ENCODE assay signal across 8 cellular contexts in the genomic region with DNA sequence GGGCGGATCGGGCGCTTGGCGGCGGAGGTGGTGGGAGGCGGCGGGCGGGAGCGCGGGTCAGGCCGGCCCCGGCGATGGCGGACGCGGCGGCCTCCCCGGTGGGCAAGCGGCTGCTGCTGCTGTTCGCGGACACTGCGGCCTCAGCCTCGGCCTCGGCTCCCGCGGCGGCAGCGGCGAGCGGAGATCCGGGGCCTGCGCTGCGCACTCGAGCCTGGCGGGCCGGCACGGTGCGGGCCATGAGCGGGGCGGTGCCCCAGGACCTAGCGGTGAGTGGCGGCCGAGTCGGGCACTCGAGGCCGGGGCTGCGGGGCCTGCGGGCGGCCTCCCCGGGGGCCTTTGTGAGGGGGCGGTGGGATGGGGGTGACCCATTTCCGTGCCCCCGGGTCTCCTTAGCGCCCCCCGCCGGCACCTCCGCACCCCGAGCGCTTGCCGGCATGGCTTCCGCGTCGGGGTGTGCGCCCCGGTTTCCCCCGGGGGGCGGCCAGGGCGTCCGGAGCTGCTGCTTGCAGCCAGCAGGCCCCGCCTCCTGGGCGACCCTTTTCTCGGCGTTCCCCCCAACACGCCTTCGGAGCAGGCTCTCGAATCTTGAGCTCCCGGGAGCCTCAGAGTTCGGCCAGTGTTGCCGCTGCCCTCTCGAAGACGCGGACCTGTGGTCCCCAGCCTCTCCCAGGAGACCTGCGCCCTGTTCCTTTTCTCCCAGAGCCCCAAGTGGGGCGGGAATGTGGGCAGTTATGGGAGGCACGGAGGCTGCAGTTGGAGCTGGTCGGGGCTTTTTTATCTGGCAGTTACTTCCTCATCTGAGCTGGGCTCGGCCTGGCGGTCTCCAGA. TPM values are rescaled to one million over a fixed set of nuclear protein-coding genes. Genes with fewer than 3 reads are reported as not detected.
DNase-seq lines count a peak whose midpoint lies in the region; ATAC-seq and TF ChIP-seq lines count a peak whose summit lies in the region.

No MANE protein-coding gene starts in this region.

- peak; percentile 58 for DNase-seq in AG08396 (ENCODE audit: low spot score)
- DNase-seq in OCI-M1 (lab: John Stamatoyannopoulos, UW) = peak; percentile 88
- DNase-seq in activated T-cell treated with anti-CD3 and anti-CD28 coated beads, Interleukin-2, amount 50 U/mL, for 72 hours = peak; percentile 81 to 86
- peak; percentile 50 for DNase-seq in fibroblast of peridontal ligament (ENCODE audit: extremely low read depth)
- peak; percentile 67 for DNase-seq in nephron progenitor cell
- peak; percentile 80 to 81 for DNase-seq in stimulated activated naive CD8-positive, alpha-beta T cell treated with anti-CD3 and anti-CD28 coated beads, Interleukin-15, amount 100 ng/mL, for 72 hours

- peaks cover 9 to 11% of the 10 kb centered on the region in 2 donors for H3K36me3 Mint-ChIP-seq in activated T-cell treated with anti-CD3 and anti-CD28 coated beads, Interleukin-2, amount 50 U/mL, for 72 hours (ENCODE audit: insufficient read depth in 2 of 2)
- peaks cover 47% of the 10 kb centered on the region for H3K36me3 Mint-ChIP-seq in nephron progenitor cell (ENCODE audit: low read depth)

- peaks cover 0 to 5% of the 10 kb centered on the region in 2 donors for H3K9me3 Mint-ChIP-seq in activated T-cell treated with anti-CD3 and anti-CD28 coated beads, Interleukin-2, amount 50 U/mL, for 72 hours
- peaks cover 12% of the 10 kb centered on the region for H3K9me3 Mint-ChIP-seq in nephron progenitor cell
- H3K9me3 Mint-ChIP-seq in stimulated activated naive CD8-positive, alpha-beta T cell treated with anti-CD3 and anti-CD28 coated beads, Interleukin-15, amount 100 ng/mL, for 72 hours = peaks cover 8 to 16% of the 10 kb centered on the region in 2 donors

- H3K4me3 Mint-ChIP-seq in activated T-cell treated with anti-CD3 and anti-CD28 coated beads, Interleukin-2, amount 50 U/mL, for 72 hours = peak overlapping the region; percentile 94 to 98
- peak overlapping the region; percentile 97 for H3K4me3 Mint-ChIP-seq in nephron progenitor cell
- peak overlapping the region; percentile 90 to 92 for H3K4me3 Mint-ChIP-seq in stimulated activated naive CD8-positive, alpha-beta T cell treated with anti-CD3 and anti-CD28 coated beads, Interleukin-15, amount 100 ng/mL, for 72 hours

- peak overlapping the region; percentile 91 for H3K27ac Mint-ChIP-seq in activated T-cell treated with anti-CD3 and anti-CD28 coated beads, Interleukin-2, amount 50 U/mL, for 72 hours
- H3K27ac Mint-ChIP-seq in nephron progenitor cell = peak overlapping the region; percentile 97
- peak overlapping the region; percentile 95 to 98 for H3K27ac Mint-ChIP-seq in stimulated activated naive CD8-positive, alpha-beta T cell treated with anti-CD3 and anti-CD28 coated beads, Interleukin-15, amount 100 ng/mL, for 72 hours

- TF ChIP-seq CTCF in nephron progenitor cell (IDR thresholded peaks at IDR 0.05) = no peak

- peak; percentile 39 for ATAC-seq in GM18868 (IDR thresholded peaks at IDR 0.05; ENCODE audit: unreplicated experiment)
- ATAC-seq in HG03103 (IDR thresholded peaks at IDR 0.05; ENCODE audit: low read depth, unreplicated experiment) = peak; percentile 32
- peak; percentile 61 to 63 for ATAC-seq in activated T-cell treated with anti-CD3 and anti-CD28 coated beads, Interleukin-2, amount 50 U/mL, for 72 hours (replicated peaks in 1 of 2)
- peak; percentile 77 for ATAC-seq in stimulated activated naive CD8-positive, alpha-beta T cell treated with anti-CD3 and anti-CD28 coated beads, Interleukin-15, amount 100 ng/mL, for 72 hours

- H3K4me1 Mint-ChIP-seq in activated T-cell treated with anti-CD3 and anti-CD28 coated beads, Interleukin-2, amount 50 U/mL, for 72 hours (ENCODE audit: low read depth) = peaks cover 44% of the 10 kb centered on the region
- H3K4me1 Mint-ChIP-seq in nephron progenitor cell = peaks cover 29% of the 10 kb centered on the region
- peaks cover 45% of the 10 kb centered on the region for H3K4me1 Mint-ChIP-seq in stimulated activated naive CD8-positive, alpha-beta T cell treated with anti-CD3 and anti-CD28 coated beads, Interleukin-15, amount 100 ng/mL, for 72 hours

- no peaks in the 10 kb centered on the region for H3K27me3 Mint-ChIP-seq in activated T-cell treated with anti-CD3 and anti-CD28 coated beads, Interleukin-2, amount 50 U/mL, for 72 hours (ENCODE audit: low read depth)
- no peaks in the 10 kb centered on the region for H3K27me3 Mint-ChIP-seq in nephron progenitor cell (ENCODE audit: low read depth, poor library complexity)
- H3K27me3 Mint-ChIP-seq in stimulated activated naive CD8-positive, alpha-beta T cell treated with anti-CD3 and anti-CD28 coated beads, Interleukin-15, amount 100 ng/mL, for 72 hours = no peaks in the 10 kb centered on the region

RNA-seq across cellular contexts. Expression of a gene that starts 0.5 kb away (rescaled TPM):
- total RNA-seq in activated T-cell treated with anti-CD3 and anti-CD28 coated beads, Interleukin-2, amount 50 U/mL, for 72 hours = 10 to 100 TPM; 59.5 to 67.2 TPM

RNA-seq across cellular contexts. Expression of a gene that starts 14.9 kb away (rescaled TPM):
- total RNA-seq in activated T-cell treated with anti-CD3 and anti-CD28 coated beads, Interleukin-2, amount 50 U/mL, for 72 hours = 10 to 100 TPM; 39.1 to 44.7 TPM

RNA-seq across cellular contexts. Expression of a gene that starts 21.3 kb away (rescaled TPM):
- total RNA-seq in activated T-cell treated with anti-CD3 and anti-CD28 coated beads, Interleukin-2, amount 50 U/mL, for 72 hours = 10 to 100 TPM; 22.6 to 30.1 TPM

Comparison
In these comparisons a context has a peak if more than half of its experiments do, and no peak if none do; other contexts are left out.
1. Peak in every context shown above with its lines: DNase-seq and ATAC-seq.